In the genomic region with DNA sequence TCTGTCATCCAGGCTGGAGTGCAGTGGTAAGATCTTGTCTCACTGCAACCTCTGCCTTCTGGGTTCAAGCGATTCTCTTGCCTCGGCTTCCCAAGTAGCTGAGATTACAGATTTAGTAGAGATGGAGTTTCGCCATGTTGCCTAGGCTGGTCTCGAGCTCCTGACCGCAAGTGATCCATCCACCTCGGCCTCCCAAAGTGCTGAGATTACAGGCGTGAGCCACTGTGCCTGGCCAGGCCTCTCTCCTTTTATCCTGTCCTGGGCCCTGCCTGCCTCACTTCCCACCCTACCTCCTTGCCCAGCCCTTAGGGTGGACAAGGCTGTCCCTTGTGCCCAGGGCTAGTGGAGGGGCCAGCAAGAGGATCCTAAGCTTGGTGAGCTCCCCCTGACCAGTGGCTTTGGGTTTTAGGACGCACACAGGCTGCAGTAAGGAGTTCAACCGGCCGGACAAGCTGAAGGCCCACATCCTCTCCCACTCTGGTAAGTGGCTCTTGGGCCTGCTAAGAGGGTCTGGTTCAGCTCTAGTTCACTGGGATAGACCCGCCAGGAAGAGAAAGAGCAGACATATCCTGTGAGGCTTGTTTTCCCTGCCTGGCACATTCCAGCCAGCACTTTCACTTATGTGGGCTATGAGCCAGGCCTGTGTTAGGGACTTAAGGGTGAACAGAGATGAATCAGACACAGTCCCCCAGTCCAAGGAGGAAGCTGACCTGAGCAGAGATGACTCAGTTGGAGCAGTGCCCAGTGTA, we compare ENCODE assay signal across 10 cellular contexts. TPM values are rescaled to one million over a fixed set of nuclear protein-coding genes. Genes with fewer than 3 reads are reported as not detected.
DNase-seq lines count a peak whose midpoint lies in the region; ATAC-seq, FAIRE-seq and TF ChIP-seq lines count a peak whose summit lies in the region.
"Had no signal": no experiment of that assay in that cellular context is flagged by ENCODE, and none has a peak within 500 bp of the region (broad histone marks: within the 10 kb centered on the region; RNA-seq: fewer than 3 reads in every experiment).

No MANE protein-coding gene starts in this region.

- no peaks in the 10 kb centered on the region for H3K79me2 ChIP-seq in endothelial cell of umbilical vein (ENCODE audit: control insufficient read depth, insufficient read depth, low read length)
- no peaks in the 10 kb centered on the region for H3K79me2 ChIP-seq in Karpas-422 (ENCODE audit: low read length)

- no peaks in the 10 kb centered on the region for H3K9me2 ChIP-seq in Karpas-422 (replicated peaks; ENCODE audit: insufficient read depth, low read length)

- peak overlapping the region; percentile 46 for H2AFZ ChIP-seq in endothelial cell of umbilical vein (ENCODE audit: low read depth, low read length)
- H2AFZ ChIP-seq in Karpas-422 (ENCODE audit: low read length): no peak overlapping the region

- BruUV-seq in endothelial cell of umbilical vein (replicated peaks; lab: Mats Ljungman, UMichigan): no TSS peak

- peak; percentile 70 for DNase-seq in BE2C
- peak; percentile 90 for DNase-seq in NCI-H2196 (lab: John Stamatoyannopoulos, UW; ENCODE audit: unreplicated experiment)
- peak; percentile 99 for DNase-seq in endothelial cell of umbilical vein (ENCODE audit: low read depth, low spot score)
- peak; percentile 54 for DNase-seq in myocyte (ENCODE audit: low read depth)
- no peak for DNase-seq in pons (ENCODE audit: low spot score)
- no peak for DNase-seq in activated CD8-positive, alpha-beta memory T cell treated with anti-CD3 and anti-CD28 coated beads for 24 hours
- no peak for DNase-seq in Karpas-422

- H3K4me3 ChIP-seq in BE2C (ENCODE audit: low read depth, low read length) (no peak overlapping the region), endothelial cell of umbilical vein (replicated peaks in 1 of 3; ENCODE audit: insufficient read depth in 1 of 3, low read depth in 1 of 3, low read length in 3 of 3) (no peak overlapping the region), Karpas-422 (ENCODE audit: low read length) (no peak overlapping the region)

- intact Hi-C loops in endothelial cell of umbilical vein (cut with micrococcal nuclease): loop anchor here (1.0 kb wide), 4 partner anchors 57 to 280 kb away; a partner anchor contains a TSS

- POLR2A ChIA-PET in endothelial cell of umbilical vein (lab: Charles Lee): interaction anchor here (0.9 kb wide), 1 partner anchor 37 kb away, joined by 3 read pairs; no protein-coding TSS in a partner anchor

- H4K20me1 ChIP-seq in endothelial cell of umbilical vein (replicated peaks; ENCODE audit: control insufficient read depth, extremely low read depth, insufficient read depth, low read length) (no peaks in the 10 kb centered on the region), Karpas-422 (ENCODE audit: insufficient read depth, low read depth, low read length) (no peaks in the 10 kb centered on the region)

- CTCF ChIA-PET in endothelial cell of umbilical vein (lab: Charles Lee): interaction anchor here (0.7 to 2.0 kb wide), 7 partner anchors 22 to 323 kb away, joined by 3 to 11 read pairs (median 5); a partner anchor contains a TSS

- H3K36me3 ChIP-seq in BE2C: no peaks in the 10 kb centered on the region
- H3K36me3 ChIP-seq in endothelial cell of umbilical vein (ENCODE audit: control insufficient read depth in 2 of 2, extremely low read depth in 1 of 2, insufficient read depth in 2 of 2, low read length in 2 of 2): no peaks in the 10 kb centered on the region
- H3K36me3 ChIP-seq in Karpas-422 (ENCODE audit: insufficient read depth, low read length): no peaks in the 10 kb centered on the region

- peak; percentile 100 for FAIRE-seq in endothelial cell of umbilical vein (lab: Jason Lieb, UNC)
- FAIRE-seq: endometrium had no signal

- TF ChIP-seq CTCF in BE2C (IDR thresholded peaks at IDR 0.05; ENCODE audit: low read depth, low read length) (no peak), endothelial cell of umbilical vein (IDR thresholded peaks at IDR 0.05; ENCODE audit: extremely low read depth in 1 of 2, insufficient read depth in 1 of 2, low read depth in 1 of 2, low read length in 2 of 2) (no peak)

- H3K4me1 ChIP-seq in BE2C: peaks cover 7% of the 10 kb centered on the region; the same call in 1 of the 2 replicates
- H3K4me1 ChIP-seq in endothelial cell of umbilical vein (ENCODE audit: control insufficient read depth, extremely low read depth, insufficient read depth, low read length): peaks cover 53% of the 10 kb centered on the region
- peaks cover 9% of the 10 kb centered on the region for H3K4me1 ChIP-seq in Karpas-422 (ENCODE audit: low read length)

- dilution Hi-C loops in endothelial cell of umbilical vein (cut with MboI; ENCODE audit: extremely low pct_ligation_motif_present, low sequenced_read_pairs): no loop called here

- H3K9me3 ChIP-seq in BE2C (no peaks in the 10 kb centered on the region), endothelial cell of umbilical vein (replicated peaks; ENCODE audit: control insufficient read depth, insufficient read depth, low read length) (no peaks in the 10 kb centered on the region), Karpas-422 (ENCODE audit: low read length) (no peaks in the 10 kb centered on the region)

- H3K27ac ChIP-seq in endothelial cell of umbilical vein (ENCODE audit: insufficient read depth, low read depth, low read length) (peak overlapping the region; percentile 97), Karpas-422 (ENCODE audit: low read length) (no peak overlapping the region)

- H3K9ac ChIP-seq in endothelial cell of umbilical vein (replicated peaks; ENCODE audit: extremely low read depth, insufficient read depth, low read length) (peak overlapping the region; percentile 73), Karpas-422 (ENCODE audit: low read length) (no peak overlapping the region)

- peak overlapping the region; percentile 54 for H3K4me2 ChIP-seq in endothelial cell of umbilical vein (ENCODE audit: insufficient read depth, low read length)
- H3K4me2 ChIP-seq in Karpas-422 (ENCODE audit: low read depth, low read length, poor library complexity, severe bottlenecking): no peak overlapping the region

- no peak for ATAC-seq in GM18909 (IDR thresholded peaks at IDR 0.05; ENCODE audit: poor library complexity, unreplicated experiment)
- ATAC-seq: stimulated activated effector memory CD8-positive, alpha-beta T cell treated with anti-CD3 and anti-CD28 coated beads, Interleukin-12 subunit alpha, Interleukin-12 subunit beta, amount 100 ng/mL, for 72 hours had no signal

- H3K27me3 ChIP-seq in BE2C (no peaks in the 10 kb centered on the region), endothelial cell of umbilical vein (ENCODE audit: control insufficient read depth in 2 of 2, insufficient read depth in 2 of 2, low read length in 2 of 2) (no peaks in the 10 kb centered on the region), Karpas-422 (ENCODE audit: low read length) (no peaks in the 10 kb centered on the region)

- H3K9me1 ChIP-seq in endothelial cell of umbilical vein (replicated peaks; ENCODE audit: control insufficient read depth, extremely low read depth, insufficient read depth, low read length): no peaks in the 10 kb centered on the region

- peak; percentile 57 for TF ChIP-seq POLR2A in endothelial cell of umbilical vein (IDR thresholded peaks at IDR 0.05; ENCODE audit: low read depth, low read length)

TF ChIP-seq in endothelial cell of umbilical vein, 7 proteins besides CTCF, POLR2A, EP300 and RAD21:
- TF ChIP-seq FOS (IDR thresholded peaks at IDR 0.05; ENCODE audit: borderline replicate concordance, insufficient read depth, low read length) (peak; percentile 98), POLR2AphosphoS5 (IDR thresholded peaks at IDR 0.05; ENCODE audit: insufficient read depth, low read depth, low read length) (peak; percentile 96), JUN (IDR thresholded peaks at IDR 0.05; ENCODE audit: borderline replicate concordance, insufficient read depth, insufficient read length, low read depth) (peak; percentile 79), MYC (IDR thresholded peaks at IDR 0.05; ENCODE audit: low read depth, low read length) (no peak)

RNA-seq across cellular contexts. Expression of a gene that starts 21.9 kb away (rescaled TPM):
- polyA plus RNA-seq in BE2C (2012; ENCODE audit: insufficient read depth, insufficient read length, low read depth): 132 TPM
- total RNA-seq in endothelial cell of umbilical vein: 105 and 112 TPM in 2 replicates
- 54.5 and 64.7 TPM in 2 replicates for polyA plus RNA-seq in endothelial cell of umbilical vein
- polyA plus RNA-seq in endothelial cell of umbilical vein (2011; cell fraction: cytosol; rRNA removed): 101 and 112 TPM in 2 replicates
- 35.3 and 45.4 TPM in 2 replicates for polyA plus RNA-seq in endothelial cell of umbilical vein (2011; cell fraction: nucleus; rRNA removed)
- 133 and 157 TPM in 2 replicates for polyA plus RNA-seq in endothelial cell of umbilical vein (2012)
- polyA minus RNA-seq in endothelial cell of umbilical vein: 22.3 and 26.0 TPM in 2 replicates
- 35.3 TPM for polyA minus RNA-seq in endothelial cell of umbilical vein (2011; cell fraction: cytosol; rRNA and poly(A)+ RNA removed)
- 10.4 and 11.2 TPM in 2 replicates for polyA minus RNA-seq in endothelial cell of umbilical vein (2011; cell fraction: nucleus; rRNA and poly(A)+ RNA removed)
- total RNA-seq in myocyte: 78.0 and 88.5 TPM in 2 replicates
- polyA plus RNA-seq in myocyte (2012): 166 TPM
- total RNA-seq in Karpas-422 (2014; rRNA removed; shearing (Covaris generic); ENCODE audit: low replicate concordance): 33.8 and 45.5 TPM in 2 replicates

RNA-seq across cellular contexts. Expression of a gene that starts 57.5 kb away (rescaled TPM):
- 4.1 TPM for polyA plus RNA-seq in BE2C (2012; ENCODE audit: insufficient read depth, insufficient read length, low read depth)
- total RNA-seq in endothelial cell of umbilical vein (3.9 and 4.9 TPM in 2 replicates), myocyte (1.8 and 2.0 TPM in 2 replicates)
- polyA plus RNA-seq in endothelial cell of umbilical vein: 4.9 and 5.5 TPM in 2 replicates
- polyA plus RNA-seq in endothelial cell of umbilical vein (2011; cell fraction: cytosol; rRNA removed): 3.1 and 3.5 TPM in 2 replicates
- 9.2 and 10.2 TPM in 2 replicates for polyA plus RNA-seq in endothelial cell of umbilical vein (2011; cell fraction: nucleus; rRNA removed)
- 2.5 and 3.4 TPM in 2 replicates for polyA plus RNA-seq in endothelial cell of umbilical vein (2012)
- polyA minus RNA-seq in endothelial cell of umbilical vein: 4.4 and 5.7 TPM in 2 replicates
- 2.4 TPM for polyA minus RNA-seq in endothelial cell of umbilical vein (2011; cell fraction: cytosol; rRNA and poly(A)+ RNA removed)
- polyA minus RNA-seq in endothelial cell of umbilical vein (2011; cell fraction: nucleus; rRNA and poly(A)+ RNA removed): 5.0 and 5.5 TPM in 2 replicates
- 2.4 TPM for polyA plus RNA-seq in myocyte (2012)
- total RNA-seq in Karpas-422 (2014; rRNA removed; shearing (Covaris generic); ENCODE audit: low replicate concordance): 3.0 and 4.9 TPM in 2 replicates

Comparison
In these comparisons a context has a peak if more than half of its experiments do, and no peak if none do; other contexts are left out.
1. DNase-seq: peak in BE2C (single experiment), NCI-H2196 (single experiment), endothelial cell of umbilical vein (single experiment) and myocyte (single experiment); none in pons (single experiment), activated CD8-positive, alpha-beta memory T cell treated with anti-CD3 and anti-CD28 coated beads for 24 hours (single experiment) and Karpas-422 (single experiment).